ENCODE assay signal across 8 cellular contexts in the genomic region with DNA sequence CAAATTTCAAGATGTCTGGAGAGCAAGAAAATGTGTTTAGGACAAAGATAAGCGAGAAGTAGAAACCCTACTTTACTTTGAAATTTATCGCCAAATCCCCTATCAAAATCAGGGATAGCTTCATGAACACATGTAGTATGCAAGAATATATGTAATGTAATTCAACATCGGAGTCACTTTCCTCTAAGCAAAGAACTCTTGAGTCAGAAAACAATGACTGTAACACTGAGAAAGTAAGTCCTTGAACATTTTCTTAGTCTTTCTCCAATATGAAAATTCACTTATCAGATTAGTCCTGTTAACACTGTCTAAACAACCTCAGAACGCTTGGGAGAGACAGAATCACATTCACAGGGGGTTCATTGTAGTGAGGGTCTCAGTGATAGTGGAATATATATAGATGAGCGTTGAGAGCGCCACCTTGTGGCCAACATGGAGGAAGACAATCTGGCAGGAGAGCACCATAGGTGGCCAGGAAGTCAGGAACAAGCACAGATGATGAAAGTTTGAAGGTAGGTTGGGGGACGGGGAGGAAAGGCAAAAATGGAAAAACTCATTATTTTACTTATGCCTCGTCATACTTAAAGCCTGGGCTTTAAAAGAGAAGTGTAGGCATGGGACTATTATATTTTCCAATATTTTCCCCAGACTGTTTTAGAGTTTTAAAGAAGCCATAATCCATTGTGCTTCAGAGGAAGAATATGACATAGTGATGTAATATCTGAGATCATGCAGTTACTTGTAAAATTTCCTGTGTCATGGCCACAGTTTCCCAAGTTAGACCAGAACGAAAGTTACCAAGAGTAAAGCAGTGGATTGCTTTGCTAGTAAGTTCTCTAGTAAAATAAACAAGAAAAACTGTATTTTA.
A peak's percentile ranks its signal among the peaks of the same experiment; 100 is the strongest.
DNase-seq lines count a peak whose midpoint lies in the region; ATAC-seq and TF ChIP-seq lines count a peak whose summit lies in the region.

No MANE protein-coding gene starts in this region.

- no peak overlapping the region for H3K27ac Mint-ChIP-seq in CD8-positive, alpha-beta T cell
- no peak overlapping the region for H3K27ac Mint-ChIP-seq in activated CD4-positive, alpha-beta T cell treated with anti-CD3 and anti-CD28 coated beads, Interleukin-2, amount 10 ng/mL, durations not matched to agents 7 days and 5 days
- H3K27ac Mint-ChIP-seq in osteocyte (ENCODE audit: unreplicated experiment) = no peak overlapping the region
- no peak overlapping the region for H3K27ac Mint-ChIP-seq in effector memory CD8-positive, alpha-beta T cell

- POLR2A ChIA-PET in CD8-positive, alpha-beta T cell (lab: Charles Lee) = no interaction called here
- POLR2A ChIA-PET in activated CD4-positive, alpha-beta T cell treated with anti-CD3 and anti-CD28 coated beads, Interleukin-2, amount 10 ng/mL, durations not matched to agents 7 days and 5 days (lab: Charles Lee) = no interaction called here

- no peak overlapping the region for H3K27ac ChIP-seq in CD8-positive, alpha-beta T cell (ENCODE audit: low read depth, low read length)

- peak; percentile 67 for TF ChIP-seq CTCF in CD8-positive, alpha-beta T cell (IDR thresholded peaks at IDR 0.05)
- peak; percentile 88 for TF ChIP-seq CTCF in fibroblast of pulmonary artery (IDR thresholded peaks at IDR 0.05; ENCODE audit: low read length, missing control alignments)
- TF ChIP-seq CTCF in osteocyte (IDR thresholded peaks at IDR 0.05) = peak; percentile 94

- no peak overlapping the region for H3K4me3 Mint-ChIP-seq in CD8-positive, alpha-beta T cell
- H3K4me3 Mint-ChIP-seq in activated CD4-positive, alpha-beta T cell treated with anti-CD3 and anti-CD28 coated beads, Interleukin-2, amount 10 ng/mL, durations not matched to agents 7 days and 5 days = no peak overlapping the region
- H3K4me3 Mint-ChIP-seq in osteocyte (ENCODE audit: unreplicated experiment) = no peak overlapping the region
- no peak overlapping the region for H3K4me3 Mint-ChIP-seq in effector memory CD8-positive, alpha-beta T cell

- H3K36me3 ChIP-seq in CD8-positive, alpha-beta T cell (ENCODE audit: insufficient read depth, low read length) = no peaks in the 10 kb centered on the region

- DNase-seq in CD8-positive, alpha-beta T cell = peak in 6 of 7 experiments; percentile 21 to 59 (median 36)
- DNase-seq in NCI-H2171 (lab: John Stamatoyannopoulos, UW) = peak; percentile 8
- peak; percentile 56 for DNase-seq in activated CD4-positive, alpha-beta T cell treated with anti-CD3 and anti-CD28 coated beads, Interleukin-2, amount 10 ng/mL, durations not matched to agents 7 days and 5 days
- DNase-seq in fibroblast of pulmonary artery (ENCODE audit: low read depth) = peak; percentile 70
- no peak for DNase-seq in osteocyte (ENCODE audit: extremely low spot score, unreplicated experiment)
- no peak for DNase-seq in effector memory CD8-positive, alpha-beta T cell

- no peaks in the 10 kb centered on the region for H3K36me3 Mint-ChIP-seq in CD8-positive, alpha-beta T cell
- H3K36me3 Mint-ChIP-seq in activated CD4-positive, alpha-beta T cell treated with anti-CD3 and anti-CD28 coated beads, Interleukin-2, amount 10 ng/mL, durations not matched to agents 7 days and 5 days (ENCODE audit: low read depth) = no peaks in the 10 kb centered on the region
- no peaks in the 10 kb centered on the region for H3K36me3 Mint-ChIP-seq in osteocyte (ENCODE audit: unreplicated experiment)
- no peaks in the 10 kb centered on the region for H3K36me3 Mint-ChIP-seq in effector memory CD8-positive, alpha-beta T cell (ENCODE audit: insufficient read depth)

- H3K4me3 ChIP-seq in CD8-positive, alpha-beta T cell (ENCODE audit: low read depth, low read length) = no peak overlapping the region
- no peak overlapping the region for H3K4me3 ChIP-seq in fibroblast of pulmonary artery (replicated peaks; ENCODE audit: low read depth, low read length)

- peak; percentile 71 for ATAC-seq in CD8-positive, alpha-beta T cell
- ATAC-seq in GM19023 (IDR thresholded peaks at IDR 0.05; ENCODE audit: unreplicated experiment) (peak; percentile 99), HG03097 (IDR thresholded peaks at IDR 0.05; ENCODE audit: low FRiP score, unreplicated experiment) (peak; percentile 98)
- no peak for ATAC-seq in effector memory CD8-positive, alpha-beta T cell (replicated peaks)

- H3K27me3 Mint-ChIP-seq in CD8-positive, alpha-beta T cell (ENCODE audit: low read depth) = peaks cover 2% of the 10 kb centered on the region
- H3K27me3 Mint-ChIP-seq in activated CD4-positive, alpha-beta T cell treated with anti-CD3 and anti-CD28 coated beads, Interleukin-2, amount 10 ng/mL, durations not matched to agents 7 days and 5 days = no peaks in the 10 kb centered on the region
- H3K27me3 Mint-ChIP-seq in osteocyte (ENCODE audit: unreplicated experiment) = peaks cover 4% of the 10 kb centered on the region
- no peaks in the 10 kb centered on the region for H3K27me3 Mint-ChIP-seq in effector memory CD8-positive, alpha-beta T cell

- no peaks in the 10 kb centered on the region for H3K27me3 ChIP-seq in CD8-positive, alpha-beta T cell (ENCODE audit: insufficient read depth, low read length)

- intact Hi-C loops in CD8-positive, alpha-beta T cell (cut with DNase I, micrococcal nuclease) = loop anchor here (2.0 to 5.0 kb wide), 4 partner anchors 106 to 722 kb away; no protein-coding TSS in a partner anchor

- H3K4me1 ChIP-seq in CD8-positive, alpha-beta T cell (ENCODE audit: insufficient read depth, low read length) = peaks cover 5% of the 10 kb centered on the region

- H3K4me1 Mint-ChIP-seq in CD8-positive, alpha-beta T cell (ENCODE audit: low read depth) = no peaks in the 10 kb centered on the region
- no peaks in the 10 kb centered on the region for H3K4me1 Mint-ChIP-seq in activated CD4-positive, alpha-beta T cell treated with anti-CD3 and anti-CD28 coated beads, Interleukin-2, amount 10 ng/mL, durations not matched to agents 7 days and 5 days
- peaks cover 6% of the 10 kb centered on the region for H3K4me1 Mint-ChIP-seq in osteocyte (ENCODE audit: unreplicated experiment)
- H3K4me1 Mint-ChIP-seq in effector memory CD8-positive, alpha-beta T cell (ENCODE audit: low read depth in 2 of 2) = no peaks in the 10 kb centered on the region

- peaks cover 11% of the 10 kb centered on the region for H3K9me3 Mint-ChIP-seq in CD8-positive, alpha-beta T cell
- no peaks in the 10 kb centered on the region for H3K9me3 Mint-ChIP-seq in activated CD4-positive, alpha-beta T cell treated with anti-CD3 and anti-CD28 coated beads, Interleukin-2, amount 10 ng/mL, durations not matched to agents 7 days and 5 days
- peaks cover 16% of the 10 kb centered on the region for H3K9me3 Mint-ChIP-seq in osteocyte (ENCODE audit: unreplicated experiment)
- H3K9me3 Mint-ChIP-seq in effector memory CD8-positive, alpha-beta T cell = peaks cover 12 to 18% of the 10 kb centered on the region in 2 donors

- CTCF ChIA-PET in CD8-positive, alpha-beta T cell (lab: Charles Lee) = interaction anchor here (0.9 to 1.5 kb wide), 2 partner anchors 10 to 15 kb away, joined by 3 to 5 read pairs; no protein-coding TSS in a partner anchor
- CTCF ChIA-PET in activated CD4-positive, alpha-beta T cell treated with anti-CD3 and anti-CD28 coated beads, Interleukin-2, amount 10 ng/mL, durations not matched to agents 7 days and 5 days (lab: Charles Lee) = no interaction called here

- H3K9me3 ChIP-seq in CD8-positive, alpha-beta T cell (ENCODE audit: low read length) = no peaks in the 10 kb centered on the region

Comparison
In these comparisons a context has a peak if more than half of its experiments do, and no peak if none do; other contexts are left out.
1. DNase-seq: peak in CD8-positive, alpha-beta T cell (6 of 7), NCI-H2171 (single experiment), activated CD4-positive, alpha-beta T cell treated with anti-CD3 and anti-CD28 coated beads, Interleukin-2, amount 10 ng/mL, durations not matched to agents 7 days and 5 days (single experiment) and fibroblast of pulmonary artery (single experiment); none in osteocyte (single experiment) and effector memory CD8-positive, alpha-beta T cell (0 of 3).
2. Peak in every context shown above with its lines, with median percentiles within 50 percentile points of each other: CTCF ChIP-seq.